ENCODE assay signal across 21 cellular contexts in the genomic region with DNA sequence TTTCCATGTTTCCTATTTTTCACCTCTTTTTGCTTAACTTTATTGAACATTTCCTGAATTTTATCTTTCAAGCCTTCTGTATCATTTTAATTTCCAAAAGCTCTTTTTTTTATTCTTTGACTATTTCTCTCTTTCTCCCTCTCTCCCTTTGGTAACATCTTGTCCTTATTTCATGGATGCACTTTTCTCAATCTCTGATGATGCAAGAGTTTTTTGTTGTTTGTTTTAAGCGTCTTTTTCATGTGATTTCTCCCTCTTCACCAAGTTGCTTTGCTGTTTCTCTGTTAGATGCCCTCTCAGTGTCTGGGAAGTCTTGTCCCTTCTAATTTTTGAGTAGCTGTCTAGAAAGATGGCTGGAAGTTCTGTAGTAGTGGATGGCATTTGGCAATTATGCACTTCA.
"Had no signal": no experiment of that assay in that cellular context is flagged by ENCODE, and none has a peak within 500 bp of the region (broad histone marks: within the 10 kb centered on the region; RNA-seq: fewer than 3 reads in every experiment).

No MANE protein-coding gene starts in this region.

- DNase-seq: activated CD4-positive, alpha-beta memory T cell treated with anti-CD3 and anti-CD28 coated beads, Interleukin-2, amount 10 ng/mL, durations not matched to agents 7 days and 5 days; activated CD4-positive, alpha-beta T cell treated with anti-CD3 and anti-CD28 coated beads for 4 hours; activated effector memory CD4-positive, alpha-beta T cell treated with Interleukin-2 at 50 U/mL for 16 hours; activated naive CD4-positive, alpha-beta T cell treated with anti-CD3 and anti-CD28 coated beads, Interleukin-2, amount 50 U/mL, for 16 hours; activated T-cell treated with anti-CD3 and anti-CD28 coated beads, Interleukin-2, amount 50 U/mL, for 24 hours; adrenal gland; body of pancreas; endodermal cell; hypothalamus; left ventricle myocardium superior; mucosa of descending colon; naive thymus-derived CD4-positive, alpha-beta T cell; SJCRH30; stimulated activated naive CD8-positive, alpha-beta T cell treated with anti-CD3 and anti-CD28 coated beads, Interleukin-15, amount 100 ng/mL, for 72 hours; T-helper 2 cell; thyroid gland had no signal

- H3K27ac ChIP-seq: adrenal gland, body of pancreas, neutrophil, SJCRH30 had no signal

- H3K4me1 Mint-ChIP-seq: activated CD4-positive, alpha-beta memory T cell treated with anti-CD3 and anti-CD28 coated beads, Interleukin-2, amount 10 ng/mL, durations not matched to agents 7 days and 5 days; stimulated activated naive CD8-positive, alpha-beta T cell treated with anti-CD3 and anti-CD28 coated beads, Interleukin-15, amount 100 ng/mL, for 72 hours had no signal

- H3K4me3 ChIP-seq: adrenal gland, body of pancreas, mucosa of descending colon, SJCRH30, smooth muscle cell, thyroid gland had no signal

- ATAC-seq: body of pancreas; left ventricle myocardium superior; mucosa of descending colon; naive thymus-derived CD4-positive, alpha-beta T cell; stimulated activated naive CD8-positive, alpha-beta T cell treated with anti-CD3 and anti-CD28 coated beads, Interleukin-15, amount 100 ng/mL, for 72 hours; WTC11 had no signal

- H3K27ac Mint-ChIP-seq: activated CD4-positive, alpha-beta memory T cell treated with anti-CD3 and anti-CD28 coated beads, Interleukin-2, amount 10 ng/mL, durations not matched to agents 7 days and 5 days; activated T-cell treated with anti-CD3 and anti-CD28 coated beads, Interleukin-2, amount 50 U/mL, for 24 hours; endodermal cell; memory B cell; stimulated activated naive CD8-positive, alpha-beta T cell treated with anti-CD3 and anti-CD28 coated beads, Interleukin-15, amount 100 ng/mL, for 72 hours; WTC11 had no signal

- FAIRE-seq: TTC549 had no signal

- H3K4me3 Mint-ChIP-seq: activated CD4-positive, alpha-beta memory T cell treated with anti-CD3 and anti-CD28 coated beads, Interleukin-2, amount 10 ng/mL, durations not matched to agents 7 days and 5 days; activated T-cell treated with anti-CD3 and anti-CD28 coated beads, Interleukin-2, amount 50 U/mL, for 24 hours; endodermal cell; memory B cell; naive thymus-derived CD4-positive, alpha-beta T cell; stimulated activated naive CD8-positive, alpha-beta T cell treated with anti-CD3 and anti-CD28 coated beads, Interleukin-15, amount 100 ng/mL, for 72 hours; WTC11 had no signal

- H3K4me2 ChIP-seq: smooth muscle cell had no signal

- H3K27me3 ChIP-seq: adrenal gland, body of pancreas, neutrophil, SJCRH30, thyroid gland had no signal

- H3K4me1 ChIP-seq: SJCRH30 had no signal

- H3K9me3 ChIP-seq: adrenal gland, body of pancreas, mucosa of descending colon, neutrophil, SJCRH30, thyroid gland had no signal

- H3K27me3 Mint-ChIP-seq: activated CD4-positive, alpha-beta memory T cell treated with anti-CD3 and anti-CD28 coated beads, Interleukin-2, amount 10 ng/mL, durations not matched to agents 7 days and 5 days; activated T-cell treated with anti-CD3 and anti-CD28 coated beads, Interleukin-2, amount 50 U/mL, for 24 hours; memory B cell; naive thymus-derived CD4-positive, alpha-beta T cell; stimulated activated naive CD8-positive, alpha-beta T cell treated with anti-CD3 and anti-CD28 coated beads, Interleukin-15, amount 100 ng/mL, for 72 hours had no signal

- H3K36me3 ChIP-seq: adrenal gland, neutrophil, thyroid gland had no signal

- H3K9me3 Mint-ChIP-seq: activated T-cell treated with anti-CD3 and anti-CD28 coated beads, Interleukin-2, amount 50 U/mL, for 24 hours; endodermal cell; stimulated activated naive CD8-positive, alpha-beta T cell treated with anti-CD3 and anti-CD28 coated beads, Interleukin-15, amount 100 ng/mL, for 72 hours had no signal
